ENCODE assay signal across 8 cellular contexts in genomic region chr7:70693300-70693689, GRCh38.
DNase-seq lines count a peak whose midpoint lies in the region; ATAC-seq and TF ChIP-seq lines count a peak whose summit lies in the region.

No MANE protein-coding gene starts in this region.

- peak overlapping the region; percentile 63; the same call in 1 of the 2 replicates for H3K9ac ChIP-seq in SK-N-SH

- no peaks in the 10 kb centered on the region for H3K9me3 ChIP-seq in SK-N-SH
- no peaks in the 10 kb centered on the region for H3K9me3 ChIP-seq in ascending aorta
- no peaks in the 10 kb centered on the region for H3K9me3 ChIP-seq in testis

- peak overlapping the region; percentile 66; the same call in 1 of the 2 replicates for H2AFZ ChIP-seq in SK-N-SH (ENCODE audit: low read depth)

- peaks cover 37% of the 10 kb centered on the region for H3K79me2 ChIP-seq in SK-N-SH (ENCODE audit: insufficient read depth)

- H3F3A ChIP-seq in SK-N-SH (replicated peaks; ENCODE audit: insufficient read depth) = peaks cover 5% of the 10 kb centered on the region

- POLR2A ChIA-PET in SK-N-SH (lab: Yijun Ruan, JAX) = interaction anchor here (1.1 to 2.0 kb wide), 4 partner anchors 12 to 759 kb away, joined by 3 to 10 read pairs (median 4); no protein-coding TSS in a partner anchor

- CTCF ChIA-PET in SK-N-SH (lab: Yijun Ruan, JAX) = interaction anchor here (0.9 to 9.3 kb wide), 6 partner anchors 24 to 650 kb away, joined by 3 to 119 read pairs (median 92); no protein-coding TSS in a partner anchor

- H3K27ac ChIP-seq in SK-N-SH (ENCODE audit: low read depth in 2 of 2, low read length in 1 of 2) (peak overlapping the region in 1 of 2 experiments; percentile 58; a peak in 1 of 4 replicates), ascending aorta (peak overlapping the region; percentile 77 to 97), testis (peak overlapping the region in 1 of 2 donors; percentile 73)

- DNase-seq in SK-N-SH (peak; percentile 48), ascending aorta (ENCODE audit: low spot score in 2 of 2) (peak in 1 of 2 donors; percentile 64), kidney tubule cell (ENCODE audit: low spot score) (peak; percentile 86), testis (no peak), iPS-NIHi11 (ENCODE audit: low spot score) (no peak), SKM-1 treated with dmso at 0.1 percent for 144 hours (lab: John Stamatoyannopoulos, UW; ENCODE audit: unreplicated experiment) (no peak), SHP77 treated with DMSO at 0.1 percent for 48 hours (lab: John Stamatoyannopoulos, UW) (no peak)

- 75% methylated on average over 11 of the region's 11 CpGs for WGBS in SK-N-SH (ENCODE audit: low lambda C conversion rate)
- 22 to 42% methylated on average over 11 of the region's 11 CpGs for WGBS in testis, 2 donors

- H4K20me1 ChIP-seq in SK-N-SH (ENCODE audit: insufficient read depth) = peaks cover 17% of the 10 kb centered on the region

- no peak for ATAC-seq in SK-N-SH treated with all-trans-retinoic acid at 6 μM for 48 hours

- peak overlapping the region; percentile 78; the same call in 1 of the 2 replicates for H3K4me2 ChIP-seq in SK-N-SH

- TF ChIP-seq CTCF in SK-N-SH (IDR thresholded peaks at IDR 0.05) (no peak), ascending aorta (IDR thresholded peaks at IDR 0.05) (peak in 1 of 3 experiments; percentile 29), testis (IDR thresholded peaks at IDR 0.05) (no peak)

- no peak for TF ChIP-seq EP300 in SK-N-SH (IDR thresholded peaks at IDR 0.05; ENCODE audit: borderline replicate concordance in 1 of 2, low read depth in 1 of 2, low read length in 1 of 2)

- H3K4me3 ChIP-seq in SK-N-SH (ENCODE audit: low read depth in 2 of 2, low read length in 1 of 2) = peak overlapping the region; percentile 79 to 97
- peak overlapping the region; percentile 92 to 98 for H3K4me3 ChIP-seq in ascending aorta
- peak overlapping the region; percentile 71 to 75 for H3K4me3 ChIP-seq in testis

- intact Hi-C loops in ascending aorta (cut with DNase I) = loop anchor here (5.0 to 10.0 kb wide), 4 partner anchors 316 to 598 kb away; no protein-coding TSS in a partner anchor
- intact Hi-C loops in testis (cut with DNase I; ENCODE audit: low total_unique reads) = no loop called here

- H3K27me3 ChIP-seq in SK-N-SH (ENCODE audit: insufficient read depth) (no peaks in the 10 kb centered on the region), ascending aorta (no peaks in the 10 kb centered on the region), testis (no peaks in the 10 kb centered on the region)

- H3K4me1 ChIP-seq in SK-N-SH (ENCODE audit: control insufficient read depth in 1 of 2, insufficient read depth in 2 of 2, low read depth in 1 of 2, low read length in 1 of 2) = peaks cover 9 to 26% of the 10 kb centered on the region in 2 experiments; a peak in 3 of 4 replicates
- peaks cover 5 to 12% of the 10 kb centered on the region in 2 donors for H3K4me1 ChIP-seq in ascending aorta
- H3K4me1 ChIP-seq in testis = no peaks in the 10 kb centered on the region

- no peak for TF ChIP-seq POLR2A in testis (IDR thresholded peaks at IDR 0.05)

- H3K9me2 ChIP-seq in SK-N-SH = no peaks in the 10 kb centered on the region

- H3K36me3 ChIP-seq in SK-N-SH (replicated peaks in 1 of 2; ENCODE audit: control insufficient read depth in 1 of 2, insufficient read depth in 2 of 2, low read length in 1 of 2) (peaks cover 0 to 5% of the 10 kb centered on the region in 2 experiments), ascending aorta (no peaks in the 10 kb centered on the region), testis (ENCODE audit: low read depth, missing control alignments) (no peaks in the 10 kb centered on the region)

- TF ChIP-seq RAD21 in SK-N-SH (IDR thresholded peaks at IDR 0.05; ENCODE audit: low read length) = no peak

TF ChIP-seq in SK-N-SH, 30 proteins besides CTCF, POLR2A, EP300 and RAD21:
- TF ChIP-seq MAX (IDR thresholded peaks at IDR 0.05; ENCODE audit: low read depth) (no peak), GABPA (IDR thresholded peaks at IDR 0.05; ENCODE audit: low read depth) (no peak), SIN3A (IDR thresholded peaks at IDR 0.05; ENCODE audit: borderline replicate concordance, low read depth, low read length) (peak; percentile 12; the same call in 1 of the 2 replicates), FOXJ3 (CRISPR knock-in tag; IDR thresholded peaks at IDR 0.05) (no peak)

TF ChIP-seq in SK-N-SH treated with all-trans-retinoic acid at 6 μM for 48 hours, 23 proteins besides CTCF, POLR2A, EP300 and RAD21:
- TF ChIP-seq ZC3H10 (CRISPR knock-in tag; IDR thresholded peaks at IDR 0.05) = no peak
- TF ChIP-seq ZFP3 (CRISPR knock-in tag; IDR thresholded peaks at IDR 0.05) = no peak
- no peak for TF ChIP-seq TSHZ2 (CRISPR knock-in tag; IDR thresholded peaks at IDR 0.05)
- no peak for TF ChIP-seq GLIS3 (CRISPR knock-in tag; IDR thresholded peaks at IDR 0.05)
- TF ChIP-seq ESRRG (CRISPR knock-in tag; IDR thresholded peaks at IDR 0.05) = no peak
- TF ChIP-seq ARNTL (CRISPR knock-in tag; IDR thresholded peaks at IDR 0.05; ENCODE audit: borderline replicate concordance, low read depth) = no peak
- TF ChIP-seq OSR1 (CRISPR knock-in tag; IDR thresholded peaks at IDR 0.05) = no peak
- TF ChIP-seq PATZ1 (CRISPR knock-in tag; IDR thresholded peaks at IDR 0.05; ENCODE audit: borderline replicate concordance) = no peak
- no peak for TF ChIP-seq CREB5 (CRISPR knock-in tag; IDR thresholded peaks at IDR 0.05; ENCODE audit: low read depth)
- TF ChIP-seq ISL1 (CRISPR knock-in tag; IDR thresholded peaks at IDR 0.05) = no peak
- TF ChIP-seq TOX (CRISPR knock-in tag; IDR thresholded peaks at IDR 0.05; ENCODE audit: borderline replicate concordance) = no peak
- TF ChIP-seq RARB (CRISPR knock-in tag; IDR thresholded peaks at IDR 0.05) = no peak
- TF ChIP-seq ZFP30 (CRISPR knock-in tag; IDR thresholded peaks at IDR 0.05) = no peak
- TF ChIP-seq PPARA (CRISPR knock-in tag; IDR thresholded peaks at IDR 0.05; ENCODE audit: borderline replicate concordance) = no peak
- TF ChIP-seq TCF4 (CRISPR knock-in tag; IDR thresholded peaks at IDR 0.05; ENCODE audit: borderline replicate concordance) = no peak
- no peak for TF ChIP-seq SNAI2 (CRISPR knock-in tag; IDR thresholded peaks at IDR 0.05)
- TF ChIP-seq ZNF70 (CRISPR knock-in tag; IDR thresholded peaks at IDR 0.05) = no peak; the same call in 1 of the 2 replicates

Comparison
In these comparisons a context has a peak if more than half of its experiments do, and no peak if none do; other contexts are left out.
1. DNase-seq: peak in SK-N-SH (single experiment) and kidney tubule cell (single experiment); none in testis (single experiment), iPS-NIHi11 (single experiment), SKM-1 treated with dmso at 0.1 percent for 144 hours (single experiment) and SHP77 treated with DMSO at 0.1 percent for 48 hours (single experiment).
2. Peak in every context shown above with its lines, with median percentiles within 50 percentile points of each other: H3K4me3 ChIP-seq.